18 cellular contexts compared by ENCODE assay signal in genomic region chr18:7683753-7684152, GRCh38.
DNase-seq lines count a peak whose midpoint lies in the region; ATAC-seq, FAIRE-seq and TF ChIP-seq lines count a peak whose summit lies in the region.
"Had no signal": no experiment of that assay in that cellular context is flagged by ENCODE, and none has a peak within 500 bp of the region (broad histone marks: within the 10 kb centered on the region; RNA-seq: fewer than 3 reads in every experiment).

No MANE protein-coding gene starts in this region.

- H3K36me3 ChIP-seq in H7 (replicated peaks; ENCODE audit: control insufficient read depth, insufficient read depth, low read length): no peaks in the 10 kb centered on the region
- H3K36me3 ChIP-seq in H1 (ENCODE audit: control insufficient read depth in 2 of 4, insufficient read depth in 4 of 4, low read length in 3 of 4): no peaks in the 10 kb centered on the region
- H3K36me3 ChIP-seq in mesendoderm (ENCODE audit: control insufficient read depth, insufficient read depth, low read length): no peaks in the 10 kb centered on the region

- CTCF ChIA-PET in H1 (lab: Charles Lee; ENCODE audit: partially characterized antibody): interaction anchor here (1.1 kb wide), 1 partner anchor 14 kb away, joined by 3 read pairs; no protein-coding TSS in a partner anchor

- H3K9ac ChIP-seq in H1 (replicated peaks in 1 of 4; ENCODE audit: extremely low read depth in 1 of 4, low read depth in 3 of 4, low read length in 3 of 4) (no peak overlapping the region), mesendoderm (ENCODE audit: low read length) (no peak overlapping the region)

- H3K4me3 ChIP-seq in H7 (ENCODE audit: insufficient read depth, low read depth, low read length) (no peak overlapping the region), H1 (ENCODE audit: extremely low read depth in 1 of 4, insufficient read depth in 2 of 4, low read depth in 3 of 4, low read length in 4 of 4) (no peak overlapping the region), right cardiac atrium (ENCODE audit: low read length) (no peak overlapping the region), mesendoderm (ENCODE audit: low read length) (no peak overlapping the region)

- no peak overlapping the region for H2AFZ ChIP-seq in H1 (ENCODE audit: low read length)

- POLR2A ChIA-PET in H1 (lab: Charles Lee; ENCODE audit: partially characterized antibody): no interaction called here

- TF ChIP-seq CTCF in H1 (IDR thresholded peaks at IDR 0.05; ENCODE audit: control extremely low read depth in 1 of 3, insufficient read depth in 1 of 3, low read depth in 1 of 3, low read length in 3 of 3): no peak

- H3K27ac ChIP-seq in H1 (ENCODE audit: low read depth, low read length) (no peak overlapping the region), right cardiac atrium (ENCODE audit: low read length) (no peak overlapping the region), mesendoderm (ENCODE audit: low read depth, low read length) (no peak overlapping the region)
- H3K27ac ChIP-seq: C4-2B, RWPE1 had no signal

- no peak overlapping the region for H3K4me2 ChIP-seq in H1 (ENCODE audit: insufficient read depth in 1 of 2, low read depth in 2 of 2, low read length in 2 of 2)
- H3K4me2 ChIP-seq in mesendoderm (ENCODE audit: low read length): no peak overlapping the region

- H4K5ac ChIP-seq in H1 (ENCODE audit: insufficient read length, low read depth, low read length): no peak overlapping the region
- H4K5ac ChIP-seq in mesendoderm (ENCODE audit: low read length): no peak overlapping the region

- no peak overlapping the region for H2BK12ac ChIP-seq in H1 (ENCODE audit: low read depth, low read length)

- intact Hi-C loops in right cardiac atrium (cut with DNase I): no loop called here

- H3K9me3 ChIP-seq in H1 (ENCODE audit: insufficient read depth in 2 of 2, low read depth in 1 of 2, low read length in 1 of 2): no peaks in the 10 kb centered on the region
- H3K9me3 ChIP-seq in right cardiac atrium (ENCODE audit: control insufficient read depth, low read length): no peaks in the 10 kb centered on the region

- H2BK5ac ChIP-seq in H1 (ENCODE audit: low read depth, low read length): no peak overlapping the region
- H2BK5ac ChIP-seq in mesendoderm (ENCODE audit: low read length): no peak overlapping the region

- no peak overlapping the region for H3K23ac ChIP-seq in H1 (ENCODE audit: insufficient read length)
- no peak overlapping the region for H3K23ac ChIP-seq in mesendoderm (ENCODE audit: low read length)

- H3K79me1 ChIP-seq in H1 (ENCODE audit: low read depth, low read length) (no peaks in the 10 kb centered on the region; the same call in 1 of the 2 replicates), mesendoderm (ENCODE audit: low read length) (no peaks in the 10 kb centered on the region)

- TF ChIP-seq EP300 in H1 (IDR thresholded peaks at IDR 0.05; ENCODE audit: borderline replicate concordance in 1 of 2, low read depth in 2 of 2, low read length in 2 of 2): no peak

- no peak overlapping the region for H3K14ac ChIP-seq in H1 (ENCODE audit: insufficient read length)

- H3K4me1 ChIP-seq in H1 (replicated peaks in 1 of 4; ENCODE audit: control insufficient read depth in 3 of 4, insufficient read depth in 4 of 4, low read length in 3 of 4): peaks cover 0 to 4% (median under 1%) of the 10 kb centered on the region in 4 experiments; a peak in 2 of 7 replicates
- H3K4me1 ChIP-seq in right cardiac atrium (ENCODE audit: control insufficient read depth, insufficient read depth, low read length): peaks cover 8% of the 10 kb centered on the region
- H3K4me1 ChIP-seq in mesendoderm (ENCODE audit: control insufficient read depth, low read depth, low read length): peaks cover 7% of the 10 kb centered on the region

- no peak overlapping the region for H2BK20ac ChIP-seq in H1 (ENCODE audit: low read length)

- H2AK5ac ChIP-seq in H1 (ENCODE audit: low read depth, low read length) (no peak overlapping the region), mesendoderm (ENCODE audit: low read length) (no peak overlapping the region)

- no peaks in the 10 kb centered on the region for H3K79me2 ChIP-seq in H1 (ENCODE audit: control insufficient read depth in 1 of 2, insufficient read depth in 2 of 2, low read length in 2 of 2)
- no peaks in the 10 kb centered on the region for H3K79me2 ChIP-seq in mesendoderm (ENCODE audit: control insufficient read depth, insufficient read depth, low read length)

- no peaks in the 10 kb centered on the region for H4K20me1 ChIP-seq in H1 (replicated peaks in 1 of 2; ENCODE audit: control insufficient read depth in 1 of 2, insufficient read depth in 2 of 2, low read length in 2 of 2)

- TF ChIP-seq RAD21 in H1 (IDR thresholded peaks at IDR 0.05 in 1 of 2, conservative IDR thresholded peaks at IDR 0.05 in 1 of 2; ENCODE audit: low read depth in 2 of 2, low read length in 2 of 2): peak in 1 of 2 experiments; percentile 27; a peak in 2 of 4 replicates

- DNase-seq in H7 (peak; percentile 41), H1 (ENCODE audit: low read depth in 1 of 2, low spot score in 2 of 2) (peak; percentile 38 to 53), right cardiac atrium (no peak), mesendoderm (peak; percentile 92), D341Med (ENCODE audit: low spot score) (no peak), CD1c-positive myeloid dendritic cell (ENCODE audit: extremely low spot score) (no peak)
- DNase-seq: KG1, NCI-H1048, NCI-H1436 treated with DMSO at 0.1 percent for 48 hours, NCI-H2029 treated with DMSO at 0.1 percent for 48 hours, NCI-H510A, NCI-H774, PC-3 had no signal

- no peaks in the 10 kb centered on the region for H3K23me2 ChIP-seq in H1 (ENCODE audit: low read depth, low read length)

- H2BK15ac ChIP-seq in H1 (ENCODE audit: low read length) (no peak overlapping the region), mesendoderm (replicated peaks; ENCODE audit: low read depth) (no peak overlapping the region)

- H3K4ac ChIP-seq in H1 (replicated peaks; ENCODE audit: insufficient read length, low read depth, low read length) (no peak overlapping the region), mesendoderm (ENCODE audit: low read depth, low read length) (peak overlapping the region; percentile 68)

- H3K18ac ChIP-seq in H1 (ENCODE audit: extremely low read depth, low read length): no peak overlapping the region
- H3K18ac ChIP-seq in mesendoderm (ENCODE audit: low read length): no peak overlapping the region

- TF ChIP-seq POLR2A in H1 (IDR thresholded peaks at IDR 0.05; ENCODE audit: control extremely low read depth in 1 of 2, low read depth in 2 of 2, low read length in 2 of 2): no peak

- H3K27me3 ChIP-seq in H7 (ENCODE audit: control insufficient read depth, insufficient read depth, low read length) (no peaks in the 10 kb centered on the region), H1 (replicated peaks in 1 of 4; ENCODE audit: control insufficient read depth in 3 of 4, extremely low read depth in 1 of 4, insufficient read depth in 3 of 4, low read length in 3 of 4) (no peaks in the 10 kb centered on the region), right cardiac atrium (ENCODE audit: control insufficient read depth, insufficient read depth) (no peaks in the 10 kb centered on the region), mesendoderm (ENCODE audit: insufficient read depth, low read length, poor library complexity) (no peaks in the 10 kb centered on the region)

- FAIRE-seq in H1 (lab: Jason Lieb, UNC): peak; percentile 84

- no peak overlapping the region for H3K56ac ChIP-seq in H1 (replicated peaks; ENCODE audit: insufficient read length, low read depth, low read length)
- H3K56ac ChIP-seq in mesendoderm (ENCODE audit: low read length): no peak overlapping the region

- no peak overlapping the region for H4K91ac ChIP-seq in H1 (replicated peaks; ENCODE audit: insufficient read length, low read length)

- ATAC-seq in right cardiac atrium (peak; percentile 57 to 67), GM21360 (IDR thresholded peaks at IDR 0.05; ENCODE audit: unreplicated experiment) (no peak), HG03457 (IDR thresholded peaks at IDR 0.05; ENCODE audit: unreplicated experiment) (no peak)
- ATAC-seq: HCT116, PC-3 had no signal

- WGBS in H1 (ENCODE audit: extremely low coverage in 1 of 2, insufficient coverage in 1 of 2, insufficient read length in 1 of 2, insufficient replicate concordance in 2 of 2, low coverage in 1 of 2, low lambda C conversion rate in 2 of 2, missing lambda C conversion rate in 1 of 2), 2 experiments: 59% methylated on average over 3 of the region's 3 CpGs; no CpG with 5 or more reads in 1 of the 2 experiments
- 71% methylated on average over 3 of the region's 3 CpGs for WGBS in right cardiac atrium
- no CpG with 5 or more reads among the region's 3 CpGs for WGBS in mesendoderm (ENCODE audit: extremely low coverage, insufficient coverage, low lambda C conversion rate)

- H2BK120ac ChIP-seq in H1 (replicated peaks; ENCODE audit: low read depth, low read length) (no peak overlapping the region), mesendoderm (ENCODE audit: low read depth, low read length) (no peak overlapping the region)

- H4K8ac ChIP-seq in H1 (ENCODE audit: extremely low read depth, insufficient read depth, low read length) (no peak overlapping the region), mesendoderm (ENCODE audit: low read depth, low read length) (no peak overlapping the region)

TF ChIP-seq in H1, 55 proteins besides CTCF, POLR2A, EP300 and RAD21 (continues in another document):
- TF ChIP-seq TCF12 (IDR thresholded peaks at IDR 0.05; ENCODE audit: low read depth, low read length) (no peak), ZNF274 (IDR thresholded peaks at IDR 0.05; ENCODE audit: borderline replicate concordance, extremely low read depth, low read length) (no peak), EZH2 (IDR thresholded peaks at IDR 0.05; ENCODE audit: low read depth, low read length, severe bottlenecking) (no peak)

Comparison
In these comparisons a context has a peak if more than half of its experiments do, and no peak if none do; other contexts are left out.
1. DNase-seq: peak in H7 (single experiment), H1 (2 of 2) and mesendoderm (single experiment); none in right cardiac atrium (0 of 3), D341Med (single experiment) and CD1c-positive myeloid dendritic cell (single experiment).
2. ATAC-seq: peak in right cardiac atrium (2 of 2); none in GM21360 (single experiment) and HG03457 (single experiment).